8 cellular contexts compared by ENCODE assay signal in the genomic region with DNA sequence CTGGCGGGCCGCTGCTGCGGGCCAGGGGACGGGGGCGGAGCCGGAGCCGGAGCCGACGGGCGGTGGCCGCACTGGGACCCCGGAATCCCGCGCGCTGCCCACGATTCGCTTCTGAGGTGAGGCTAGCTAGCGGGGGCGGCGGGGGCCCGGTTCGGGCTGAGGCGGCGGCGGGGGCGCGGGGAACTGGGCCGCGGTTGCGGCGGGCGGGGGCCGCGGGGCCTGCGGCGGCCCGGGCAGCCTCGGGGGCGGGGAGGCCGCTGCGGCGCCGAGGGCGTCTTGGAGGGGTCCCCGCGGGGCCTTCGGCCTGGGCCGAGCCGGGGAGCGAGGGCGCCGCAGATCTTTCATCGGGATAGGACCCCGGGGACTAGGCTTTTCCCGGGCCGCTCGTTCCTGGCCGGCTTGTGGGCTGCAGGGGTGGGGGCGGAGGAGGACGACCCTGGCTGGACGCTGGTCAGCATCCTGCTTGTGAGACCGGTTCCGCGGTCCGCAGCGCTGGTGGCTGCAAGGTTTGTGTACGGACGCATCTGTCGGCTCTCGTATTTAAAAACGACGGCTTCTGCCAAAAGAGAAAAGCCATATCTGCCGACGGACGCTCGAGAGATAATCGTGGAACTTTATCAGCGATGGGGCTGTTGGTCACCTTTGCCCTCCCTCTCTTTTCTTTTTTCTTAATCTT. TPM values are rescaled to one million over a fixed set of nuclear protein-coding genes. Genes with fewer than 3 reads are reported as not detected.
DNase-seq lines count a peak whose midpoint lies in the region; ATAC-seq and TF ChIP-seq lines count a peak whose summit lies in the region.

No MANE protein-coding gene starts in this region.

- H3K4me3 Mint-ChIP-seq in neural crest cell, result peak overlapping the region; percentile 90

- H3K27ac Mint-ChIP-seq in neural crest cell (ENCODE audit: unreplicated experiment), result peak overlapping the region; percentile 78

- DNase-seq in activated CD4-positive, alpha-beta T cell treated with anti-CD3 and anti-CD28 coated beads for 48 hours, result peak; percentile 28
- no peak for DNase-seq in activated CD4-positive, alpha-beta T cell treated with anti-CD3 and anti-CD28 coated beads, Interleukin-2, amount 50 U/mL, for 4 hours
- DNase-seq in fibroblast of pulmonary artery (ENCODE audit: low read depth) (peak; percentile 36), neural crest cell (ENCODE audit: low read depth, low spot score) (peak; percentile 43), D341Med (ENCODE audit: low spot score) (no peak), mesenteric fat pad (ENCODE audit: low spot score) (no peak)

- peaks cover 6% of the 10 kb centered on the region for H3K9me3 Mint-ChIP-seq in neural crest cell

- H3K4me3 ChIP-seq in fibroblast of pulmonary artery (replicated peaks; ENCODE audit: low read depth, low read length), result peak overlapping the region; percentile 88

- H3K27ac ChIP-seq in VCaP, result peak overlapping the region; percentile 91

- H3K27me3 Mint-ChIP-seq in neural crest cell (ENCODE audit: low read depth), result no peaks in the 10 kb centered on the region

- peak; percentile 28 for ATAC-seq in HG03280 (IDR thresholded peaks at IDR 0.05; ENCODE audit: unreplicated experiment)

- H3K4me1 Mint-ChIP-seq in neural crest cell, result peaks cover 28% of the 10 kb centered on the region

- H3K36me3 Mint-ChIP-seq in neural crest cell (ENCODE audit: low read depth), result peaks cover 6% of the 10 kb centered on the region

- TF ChIP-seq CTCF in VCaP (conservative IDR thresholded peaks at IDR 0.05), result no peak
- no peak for TF ChIP-seq CTCF in fibroblast of pulmonary artery (IDR thresholded peaks at IDR 0.05; ENCODE audit: low read length, missing control alignments)
- TF ChIP-seq CTCF in neural crest cell (conservative IDR thresholded peaks at IDR 0.05), result no peak

RNA-seq across cellular contexts. Expression of gene ADD1, which starts 0.4 kb away (rescaled TPM):
- total RNA-seq in neural crest cell (230 and 236 TPM in 2 replicates), mesenteric fat pad (272 TPM)

RNA-seq across cellular contexts. Expression of gene SH3BP2, which starts 51.2 kb away (rescaled TPM):
- total RNA-seq in neural crest cell (34.8 and 39.1 TPM in 2 replicates), mesenteric fat pad (63.9 TPM)

Comparison
In these comparisons a context has a peak if more than half of its experiments do, and no peak if none do; other contexts are left out.
1. DNase-seq: peak in activated CD4-positive, alpha-beta T cell treated with anti-CD3 and anti-CD28 coated beads for 48 hours (single experiment), fibroblast of pulmonary artery (single experiment) and neural crest cell (single experiment); none in activated CD4-positive, alpha-beta T cell treated with anti-CD3 and anti-CD28 coated beads, Interleukin-2, amount 50 U/mL, for 4 hours (0 of 2), D341Med (single experiment) and mesenteric fat pad (single experiment).